In the genomic region with DNA sequence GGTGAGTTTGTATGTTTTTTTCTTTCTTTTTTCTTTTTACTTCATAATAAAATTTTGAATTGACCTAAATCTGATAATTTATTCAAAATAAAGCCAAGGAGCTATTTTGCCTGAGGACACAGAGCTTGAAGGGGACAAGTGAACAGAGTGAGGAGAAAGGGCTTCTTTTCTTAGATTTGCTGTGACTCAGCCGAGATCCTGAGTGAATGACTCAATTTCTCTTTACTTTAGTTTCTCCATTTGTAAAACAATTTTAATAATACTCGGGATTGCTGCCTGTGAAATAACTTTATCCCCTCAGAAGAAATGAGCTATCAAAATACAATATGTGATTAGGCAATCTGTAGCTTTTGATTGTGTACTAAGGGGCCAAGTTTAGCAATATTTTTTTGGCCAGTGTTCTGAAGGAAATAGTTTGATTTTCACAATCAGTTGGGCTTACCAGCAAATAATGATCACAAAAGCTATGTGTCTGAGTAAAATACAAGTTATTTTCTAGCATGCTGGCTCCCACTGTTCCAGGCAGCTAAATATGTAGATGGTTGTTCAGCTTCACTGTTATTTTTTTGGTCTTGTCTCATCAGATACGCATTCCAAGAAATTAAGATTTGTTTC, we compare ENCODE assay signal across 14 cellular contexts.
DNase-seq lines count a peak whose midpoint lies in the region; ATAC-seq and TF ChIP-seq lines count a peak whose summit lies in the region.
"Had no signal": no experiment of that assay in that cellular context is flagged by ENCODE, and none has a peak within 500 bp of the region (broad histone marks: within the 10 kb centered on the region; RNA-seq: fewer than 3 reads in every experiment).

No MANE protein-coding gene starts in this region.

- peak overlapping the region; percentile 11 for H3K27ac Mint-ChIP-seq in activated naive CD4-positive, alpha-beta T cell treated with anti-CD3 and anti-CD28 coated beads, Interleukin-2, amount 50 U/mL, for 24 hours
- peak overlapping the region; percentile 83 for H3K27ac Mint-ChIP-seq in T-helper 17 cell
- H3K27ac Mint-ChIP-seq: dendritic cell treated with granulocyte-macrophage colony-stimulating factor and Interleukin-4, amounts not matched to agents 40 ng/mL and 50 ng/mL, for 4 days had no signal

- no peak for TF ChIP-seq RAD21 in SK-N-SH (IDR thresholded peaks at IDR 0.05; ENCODE audit: low read length)

- TF ChIP-seq CTCF in fibroblast of villous mesenchyme (IDR thresholded peaks at IDR 0.05; ENCODE audit: insufficient read depth, low read depth, low read length), result no peak
- TF ChIP-seq CTCF in SK-N-SH (IDR thresholded peaks at IDR 0.05), result no peak

- H3K9me3 Mint-ChIP-seq in activated naive CD4-positive, alpha-beta T cell treated with anti-CD3 and anti-CD28 coated beads, Interleukin-2, amount 50 U/mL, for 24 hours, result no peaks in the 10 kb centered on the region

- POLR2A ChIA-PET in SK-N-SH (lab: Yijun Ruan, JAX), result no interaction called here

- H3K27me3 ChIP-seq in SK-N-SH (ENCODE audit: insufficient read depth), result no peaks in the 10 kb centered on the region
- H3K27me3 ChIP-seq: neutrophil had no signal

- no peak overlapping the region for H3K4me2 ChIP-seq in SK-N-SH

- no peak overlapping the region for H3K4me3 Mint-ChIP-seq in activated naive CD4-positive, alpha-beta T cell treated with anti-CD3 and anti-CD28 coated beads, Interleukin-2, amount 50 U/mL, for 24 hours
- H3K4me3 Mint-ChIP-seq in T-helper 17 cell, result no peak overlapping the region
- H3K4me3 Mint-ChIP-seq: dendritic cell treated with granulocyte-macrophage colony-stimulating factor and Interleukin-4, amounts not matched to agents 40 ng/mL and 50 ng/mL, for 4 days had no signal

- CTCF ChIA-PET in SK-N-SH (lab: Yijun Ruan, JAX), result no interaction called here

- no peak overlapping the region for H3K9ac ChIP-seq in SK-N-SH

- H3K27ac ChIP-seq in SK-N-SH (ENCODE audit: low read depth in 2 of 2, low read length in 1 of 2), result no peak overlapping the region
- H3K27ac ChIP-seq: neutrophil, stomach, VCaP had no signal

- H3K9me2 ChIP-seq in SK-N-SH, result no peaks in the 10 kb centered on the region

- H3K4me1 ChIP-seq in SK-N-SH (ENCODE audit: control insufficient read depth in 1 of 2, insufficient read depth in 2 of 2, low read depth in 1 of 2, low read length in 1 of 2), result no peaks in the 10 kb centered on the region

- 1% methylated on average over 3 of the region's 3 CpGs for WGBS in SK-N-SH (ENCODE audit: low lambda C conversion rate)

- peaks cover 2% of the 10 kb centered on the region for H3K9me3 ChIP-seq in T-helper 17 cell (ENCODE audit: control insufficient read depth, low read length, poor library complexity, severe bottlenecking)
- H3K9me3 ChIP-seq in SK-N-SH, result no peaks in the 10 kb centered on the region
- H3K9me3 ChIP-seq: neutrophil, stomach had no signal

- H3K79me2 ChIP-seq in SK-N-SH (ENCODE audit: insufficient read depth), result no peaks in the 10 kb centered on the region

- ATAC-seq in T-helper 17 cell (no peak), HG02642 (IDR thresholded peaks at IDR 0.05; ENCODE audit: poor library complexity, unreplicated experiment) (no peak)
- ATAC-seq: HCT116 had no signal

- peaks cover 34% of the 10 kb centered on the region for H3K4me1 Mint-ChIP-seq in activated naive CD4-positive, alpha-beta T cell treated with anti-CD3 and anti-CD28 coated beads, Interleukin-2, amount 50 U/mL, for 24 hours
- peaks cover 36% of the 10 kb centered on the region for H3K4me1 Mint-ChIP-seq in T-helper 17 cell

- no peaks in the 10 kb centered on the region for H4K20me1 ChIP-seq in SK-N-SH (ENCODE audit: insufficient read depth)

- H3K36me3 Mint-ChIP-seq in activated naive CD4-positive, alpha-beta T cell treated with anti-CD3 and anti-CD28 coated beads, Interleukin-2, amount 50 U/mL, for 24 hours, result peaks cover under 1% of the 10 kb centered on the region
- H3K36me3 Mint-ChIP-seq in T-helper 17 cell (ENCODE audit: low read depth), result peaks cover 3% of the 10 kb centered on the region

- no peaks in the 10 kb centered on the region for H3K27me3 Mint-ChIP-seq in activated naive CD4-positive, alpha-beta T cell treated with anti-CD3 and anti-CD28 coated beads, Interleukin-2, amount 50 U/mL, for 24 hours
- H3K27me3 Mint-ChIP-seq in T-helper 17 cell, result no peaks in the 10 kb centered on the region

- H3K4me3 ChIP-seq in fibroblast of villous mesenchyme (ENCODE audit: low read depth, low read length) (no peak overlapping the region), SK-N-SH (ENCODE audit: low read depth in 2 of 2, low read length in 1 of 2) (no peak overlapping the region)
- H3K4me3 ChIP-seq: stomach had no signal

- TF ChIP-seq EP300 in SK-N-SH (IDR thresholded peaks at IDR 0.05; ENCODE audit: borderline replicate concordance in 1 of 2, low read depth in 1 of 2, low read length in 1 of 2), result no peak

- no peak for DNase-seq in activated naive CD4-positive, alpha-beta T cell treated with anti-CD3 and anti-CD28 coated beads, Interleukin-2, amount 50 U/mL, for 16 hours
- DNase-seq in T-helper 17 cell, result no peak
- DNase-seq in fibroblast of villous mesenchyme (ENCODE audit: low read depth), result peak; percentile 8
- DNase-seq in superior temporal gyrus (ENCODE audit: extremely low spot score), result peak; percentile 16
- DNase-seq in RPMI8226, result no peak
- no peak for DNase-seq in SK-N-SH
- DNase-seq: NCI-H1105, stomach had no signal

- no peak overlapping the region for H2AFZ ChIP-seq in SK-N-SH (ENCODE audit: low read depth)

- H3K36me3 ChIP-seq in SK-N-SH (replicated peaks in 1 of 2; ENCODE audit: control insufficient read depth in 1 of 2, insufficient read depth in 2 of 2, low read length in 1 of 2), result no peaks in the 10 kb centered on the region
- H3K36me3 ChIP-seq: neutrophil, stomach had no signal

- H3F3A ChIP-seq in SK-N-SH (replicated peaks; ENCODE audit: insufficient read depth), result no peaks in the 10 kb centered on the region

TF ChIP-seq in SK-N-SH, 30 proteins besides CTCF, POLR2A, EP300 and RAD21:
- TF ChIP-seq FOXM1 (IDR thresholded peaks at IDR 0.05; ENCODE audit: low read depth), result no peak
- TF ChIP-seq NRF1 (IDR thresholded peaks at IDR 0.05; ENCODE audit: low read depth, low read length), result no peak
- no peak for TF ChIP-seq YY1 (IDR thresholded peaks at IDR 0.05; ENCODE audit: low read depth)
- TF ChIP-seq, protein P1, sequence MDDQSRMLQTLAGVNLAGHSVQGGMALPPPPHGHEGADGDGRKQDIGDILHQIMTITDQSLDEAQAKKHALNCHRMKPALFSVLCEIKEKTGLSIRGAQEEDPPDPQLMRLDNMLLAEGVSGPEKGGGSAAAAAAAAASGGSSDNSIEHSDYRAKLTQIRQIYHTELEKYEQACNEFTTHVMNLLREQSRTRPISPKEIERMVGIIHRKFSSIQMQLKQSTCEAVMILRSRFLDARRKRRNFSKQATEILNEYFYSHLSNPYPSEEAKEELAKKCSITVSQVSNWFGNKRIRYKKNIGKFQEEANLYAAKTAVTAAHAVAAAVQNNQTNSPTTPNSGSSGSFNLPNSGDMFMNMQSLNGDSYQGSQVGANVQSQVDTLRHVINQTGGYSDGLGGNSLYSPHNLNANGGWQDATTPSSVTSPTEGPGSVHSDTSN (IDR thresholded peaks at IDR 0.05), result no peak
- TF ChIP-seq POLR2AphosphoS5 (IDR thresholded peaks at IDR 0.05; ENCODE audit: low read depth, low read length), result no peak
- no peak for TF ChIP-seq TEAD4 (IDR thresholded peaks at IDR 0.05; ENCODE audit: borderline replicate concordance, insufficient read depth)
- TF ChIP-seq FOSL2 (IDR thresholded peaks at IDR 0.05; ENCODE audit: borderline replicate concordance, low read depth), result no peak
- TF ChIP-seq GABPA (IDR thresholded peaks at IDR 0.05; ENCODE audit: low read depth), result no peak
- no peak for TF ChIP-seq RFX5 (IDR thresholded peaks at IDR 0.05; ENCODE audit: low read length)
- TF ChIP-seq, protein P2, sequence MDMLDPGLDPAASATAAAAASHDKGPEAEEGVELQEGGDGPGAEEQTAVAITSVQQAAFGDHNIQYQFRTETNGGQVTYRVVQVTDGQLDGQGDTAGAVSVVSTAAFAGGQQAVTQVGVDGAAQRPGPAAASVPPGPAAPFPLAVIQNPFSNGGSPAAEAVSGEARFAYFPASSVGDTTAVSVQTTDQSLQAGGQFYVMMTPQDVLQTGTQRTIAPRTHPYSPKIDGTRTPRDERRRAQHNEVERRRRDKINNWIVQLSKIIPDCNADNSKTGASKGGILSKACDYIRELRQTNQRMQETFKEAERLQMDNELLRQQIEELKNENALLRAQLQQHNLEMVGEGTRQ (IDR thresholded peaks at IDR 0.05; ENCODE audit: borderline replicate concordance, low read depth, low read length), result no peak

Comparison
In these comparisons a context has a peak if more than half of its experiments do, and no peak if none do; other contexts are left out.
1. DNase-seq: peak in fibroblast of villous mesenchyme (single experiment) and superior temporal gyrus (single experiment); none in activated naive CD4-positive, alpha-beta T cell treated with anti-CD3 and anti-CD28 coated beads, Interleukin-2, amount 50 U/mL, for 16 hours (single experiment), T-helper 17 cell (0 of 3), RPMI8226 (single experiment) and SK-N-SH (single experiment).